Comparison of ENCODE assay signal across 1 cellular context in the genomic region with DNA sequence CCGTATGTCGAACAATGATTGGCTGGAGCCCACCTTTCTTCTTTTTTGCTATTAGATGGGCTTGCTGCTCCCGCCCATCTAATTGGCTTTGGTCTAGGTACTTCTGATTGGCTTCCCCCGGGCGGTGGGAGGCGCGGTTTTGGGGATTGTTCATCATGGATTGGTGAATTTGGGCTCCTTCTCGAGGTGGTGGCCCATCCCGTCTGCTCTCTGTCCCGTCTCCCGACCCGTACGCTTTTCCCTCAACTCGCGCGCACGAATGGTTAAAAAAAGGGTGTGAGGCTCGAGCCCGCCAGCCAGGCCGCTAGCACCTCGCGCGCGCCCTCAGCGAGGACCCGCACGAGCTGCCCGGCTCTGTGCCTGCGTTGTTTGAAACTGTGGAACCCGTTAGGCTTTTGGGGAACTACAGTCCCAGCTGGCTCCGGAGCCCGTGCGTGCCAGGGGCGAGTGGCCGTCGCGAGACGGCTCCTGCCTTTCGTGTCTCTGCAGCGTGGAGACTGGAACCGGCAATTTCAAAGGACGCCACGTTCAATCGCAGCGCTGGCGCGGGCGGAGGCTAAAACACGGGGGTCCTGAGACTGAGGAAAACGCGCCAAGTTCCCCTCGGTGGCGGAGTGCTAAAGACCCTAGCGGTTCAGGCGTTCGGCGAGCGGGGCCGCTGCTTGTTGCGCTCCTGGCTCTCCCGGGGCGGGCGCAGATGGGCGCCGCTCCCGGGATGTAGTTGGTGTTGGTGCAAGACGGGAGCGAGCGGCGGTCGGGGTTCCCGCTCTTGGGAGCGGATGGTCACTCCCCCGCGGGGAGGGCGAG.
TF ChIP-seq lines count a peak whose summit lies in the region.

A gene with protein sequence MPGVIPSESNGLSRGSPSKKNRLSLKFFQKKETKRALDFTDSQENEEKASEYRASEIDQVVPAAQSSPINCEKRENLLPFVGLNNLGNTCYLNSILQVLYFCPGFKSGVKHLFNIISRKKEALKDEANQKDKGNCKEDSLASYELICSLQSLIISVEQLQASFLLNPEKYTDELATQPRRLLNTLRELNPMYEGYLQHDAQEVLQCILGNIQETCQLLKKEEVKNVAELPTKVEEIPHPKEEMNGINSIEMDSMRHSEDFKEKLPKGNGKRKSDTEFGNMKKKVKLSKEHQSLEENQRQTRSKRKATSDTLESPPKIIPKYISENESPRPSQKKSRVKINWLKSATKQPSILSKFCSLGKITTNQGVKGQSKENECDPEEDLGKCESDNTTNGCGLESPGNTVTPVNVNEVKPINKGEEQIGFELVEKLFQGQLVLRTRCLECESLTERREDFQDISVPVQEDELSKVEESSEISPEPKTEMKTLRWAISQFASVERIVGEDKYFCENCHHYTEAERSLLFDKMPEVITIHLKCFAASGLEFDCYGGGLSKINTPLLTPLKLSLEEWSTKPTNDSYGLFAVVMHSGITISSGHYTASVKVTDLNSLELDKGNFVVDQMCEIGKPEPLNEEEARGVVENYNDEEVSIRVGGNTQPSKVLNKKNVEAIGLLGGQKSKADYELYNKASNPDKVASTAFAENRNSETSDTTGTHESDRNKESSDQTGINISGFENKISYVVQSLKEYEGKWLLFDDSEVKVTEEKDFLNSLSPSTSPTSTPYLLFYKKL (plus strand): TSS at position 584 of the 807 bp plus-strand sequence. CDS start 2,819 bp downstream, outside the sequence.

TF ChIP-seq in HCT116, 20 proteins besides CTCF, POLR2A, EP300 and RAD21 (continued from another document):
- TF ChIP-seq, protein P1, sequence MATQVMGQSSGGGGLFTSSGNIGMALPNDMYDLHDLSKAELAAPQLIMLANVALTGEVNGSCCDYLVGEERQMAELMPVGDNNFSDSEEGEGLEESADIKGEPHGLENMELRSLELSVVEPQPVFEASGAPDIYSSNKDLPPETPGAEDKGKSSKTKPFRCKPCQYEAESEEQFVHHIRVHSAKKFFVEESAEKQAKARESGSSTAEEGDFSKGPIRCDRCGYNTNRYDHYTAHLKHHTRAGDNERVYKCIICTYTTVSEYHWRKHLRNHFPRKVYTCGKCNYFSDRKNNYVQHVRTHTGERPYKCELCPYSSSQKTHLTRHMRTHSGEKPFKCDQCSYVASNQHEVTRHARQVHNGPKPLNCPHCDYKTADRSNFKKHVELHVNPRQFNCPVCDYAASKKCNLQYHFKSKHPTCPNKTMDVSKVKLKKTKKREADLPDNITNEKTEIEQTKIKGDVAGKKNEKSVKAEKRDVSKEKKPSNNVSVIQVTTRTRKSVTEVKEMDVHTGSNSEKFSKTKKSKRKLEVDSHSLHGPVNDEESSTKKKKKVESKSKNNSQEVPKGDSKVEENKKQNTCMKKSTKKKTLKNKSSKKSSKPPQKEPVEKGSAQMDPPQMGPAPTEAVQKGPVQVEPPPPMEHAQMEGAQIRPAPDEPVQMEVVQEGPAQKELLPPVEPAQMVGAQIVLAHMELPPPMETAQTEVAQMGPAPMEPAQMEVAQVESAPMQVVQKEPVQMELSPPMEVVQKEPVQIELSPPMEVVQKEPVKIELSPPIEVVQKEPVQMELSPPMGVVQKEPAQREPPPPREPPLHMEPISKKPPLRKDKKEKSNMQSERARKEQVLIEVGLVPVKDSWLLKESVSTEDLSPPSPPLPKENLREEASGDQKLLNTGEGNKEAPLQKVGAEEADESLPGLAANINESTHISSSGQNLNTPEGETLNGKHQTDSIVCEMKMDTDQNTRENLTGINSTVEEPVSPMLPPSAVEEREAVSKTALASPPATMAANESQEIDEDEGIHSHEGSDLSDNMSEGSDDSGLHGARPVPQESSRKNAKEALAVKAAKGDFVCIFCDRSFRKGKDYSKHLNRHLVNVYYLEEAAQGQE (IDR thresholded peaks at IDR 0.05; ENCODE audit: low read depth): no peak
- TF ChIP-seq, protein P2, sequence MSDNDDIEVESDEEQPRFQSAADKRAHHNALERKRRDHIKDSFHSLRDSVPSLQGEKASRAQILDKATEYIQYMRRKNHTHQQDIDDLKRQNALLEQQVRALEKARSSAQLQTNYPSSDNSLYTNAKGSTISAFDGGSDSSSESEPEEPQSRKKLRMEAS (IDR thresholded peaks at IDR 0.05): peak; percentile 97
- TF ChIP-seq YY1 (IDR thresholded peaks at IDR 0.05; ENCODE audit: extremely low read depth, insufficient replicate concordance, low read depth, low read length) (peak; percentile 52), FOSL1 (IDR thresholded peaks at IDR 0.05; ENCODE audit: low read depth) (0 out of 2 replicates have a peak, but pooled peaks have one; percentile 5), CEBPB (IDR thresholded peaks at IDR 0.05; ENCODE audit: low read depth) (no peak), ELF1 (IDR thresholded peaks at IDR 0.05; ENCODE audit: borderline replicate concordance, low read depth) (no peak; the same call in 1 of the 2 replicates), CBX3 (IDR thresholded peaks at IDR 0.05; ENCODE audit: low read depth) (peak; percentile 93), ZFX (IDR thresholded peaks at IDR 0.05) (no peak), SIN3A (IDR thresholded peaks at IDR 0.05; ENCODE audit: low read depth) (no peak; the same call in 1 of the 2 replicates), ZNF274 (IDR thresholded peaks at IDR 0.05; ENCODE audit: low read depth, low read length) (no peak), SRF (IDR thresholded peaks at IDR 0.05; ENCODE audit: low read depth) (peak; percentile 56; the same call in 1 of the 2 replicates)
- TF ChIP-seq, protein P3, sequence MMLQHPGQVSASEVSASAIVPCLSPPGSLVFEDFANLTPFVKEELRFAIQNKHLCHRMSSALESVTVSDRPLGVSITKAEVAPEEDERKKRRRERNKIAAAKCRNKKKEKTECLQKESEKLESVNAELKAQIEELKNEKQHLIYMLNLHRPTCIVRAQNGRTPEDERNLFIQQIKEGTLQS (IDR thresholded peaks at IDR 0.05): no peak
- TF ChIP-seq, protein P4, sequence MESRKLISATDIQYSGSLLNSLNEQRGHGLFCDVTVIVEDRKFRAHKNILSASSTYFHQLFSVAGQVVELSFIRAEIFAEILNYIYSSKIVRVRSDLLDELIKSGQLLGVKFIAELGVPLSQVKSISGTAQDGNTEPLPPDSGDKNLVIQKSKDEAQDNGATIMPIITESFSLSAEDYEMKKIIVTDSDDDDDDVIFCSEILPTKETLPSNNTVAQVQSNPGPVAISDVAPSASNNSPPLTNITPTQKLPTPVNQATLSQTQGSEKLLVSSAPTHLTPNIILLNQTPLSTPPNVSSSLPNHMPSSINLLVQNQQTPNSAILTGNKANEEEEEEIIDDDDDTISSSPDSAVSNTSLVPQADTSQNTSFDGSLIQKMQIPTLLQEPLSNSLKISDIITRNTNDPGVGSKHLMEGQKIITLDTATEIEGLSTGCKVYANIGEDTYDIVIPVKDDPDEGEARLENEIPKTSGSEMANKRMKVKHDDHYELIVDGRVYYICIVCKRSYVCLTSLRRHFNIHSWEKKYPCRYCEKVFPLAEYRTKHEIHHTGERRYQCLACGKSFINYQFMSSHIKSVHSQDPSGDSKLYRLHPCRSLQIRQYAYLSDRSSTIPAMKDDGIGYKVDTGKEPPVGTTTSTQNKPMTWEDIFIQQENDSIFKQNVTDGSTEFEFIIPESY (IDR thresholded peaks at IDR 0.05; ENCODE audit: extremely low read depth, insufficient replicate concordance, low read length): peak; percentile 63
